Comparison of ENCODE assay signal across 6 cellular contexts in genomic region chr1:1374068-1374860, GRCh38. TPM values are rescaled to one million over a fixed set of nuclear protein-coding genes. Genes with fewer than 3 reads are reported as not detected.
DNase-seq lines count a peak whose midpoint lies in the region; ATAC-seq lines count a peak whose summit lies in the region.

No MANE protein-coding gene starts in this region.

- H3K23ac ChIP-seq in mesendoderm (ENCODE audit: low read length), result peak overlapping the region; percentile 48

- DNase-seq in NCI-H345 (lab: John Stamatoyannopoulos, UW) (peak; percentile 28), NCI-H345 treated with DMSO at 0.1 percent for 48 hours (lab: John Stamatoyannopoulos, UW; ENCODE audit: unreplicated experiment) (no peak), mesendoderm (no peak), inferior parietal cortex (ENCODE audit: extremely low spot score) (no peak)

- peak overlapping the region; percentile 94 for H3K4me3 ChIP-seq in mesendoderm (ENCODE audit: low read length)

- peak overlapping the region; percentile 92 for H4K8ac ChIP-seq in mesendoderm (ENCODE audit: low read depth, low read length)

- peak overlapping the region; percentile 92 for H3K4me3 Mint-ChIP-seq in activated T-helper 17 cell treated with anti-CD3 and anti-CD28 coated beads, Interleukin-2, amount 50 U/mL, for 72 hours

- no CpG with 5 or more reads among the region's 56 CpGs for WGBS in mesendoderm (ENCODE audit: extremely low coverage, insufficient coverage, low lambda C conversion rate)

- H4K5ac ChIP-seq in mesendoderm (ENCODE audit: low read length), result no peak overlapping the region

- H2BK120ac ChIP-seq in mesendoderm (ENCODE audit: low read depth, low read length), result no peak overlapping the region

- no peak overlapping the region for H2BK15ac ChIP-seq in mesendoderm (replicated peaks; ENCODE audit: low read depth)

- peak overlapping the region; percentile 36 for H3K4ac ChIP-seq in mesendoderm (ENCODE audit: low read depth, low read length)

- H3K4me1 ChIP-seq in mesendoderm (ENCODE audit: control insufficient read depth, low read depth, low read length), result no peaks in the 10 kb centered on the region

- H3K27me3 Mint-ChIP-seq in activated T-helper 17 cell treated with anti-CD3 and anti-CD28 coated beads, Interleukin-2, amount 50 U/mL, for 72 hours, result no peaks in the 10 kb centered on the region

- H3K27ac Mint-ChIP-seq in activated T-helper 17 cell treated with anti-CD3 and anti-CD28 coated beads, Interleukin-2, amount 50 U/mL, for 72 hours, result peak overlapping the region; percentile 46

- H2AK5ac ChIP-seq in mesendoderm (ENCODE audit: low read length), result no peak overlapping the region

- H3K4me2 ChIP-seq in mesendoderm (ENCODE audit: low read length), result peak overlapping the region; percentile 83

- H3K4me1 Mint-ChIP-seq in activated T-helper 17 cell treated with anti-CD3 and anti-CD28 coated beads, Interleukin-2, amount 50 U/mL, for 72 hours, result no peaks in the 10 kb centered on the region

- H3K9ac ChIP-seq in mesendoderm (ENCODE audit: low read length), result peak overlapping the region; percentile 95

- H3K18ac ChIP-seq in mesendoderm (ENCODE audit: low read length), result no peak overlapping the region

- H3K56ac ChIP-seq in mesendoderm (ENCODE audit: low read length), result peak overlapping the region; percentile 95

- peaks cover 10% of the 10 kb centered on the region for H3K79me2 ChIP-seq in mesendoderm (ENCODE audit: control insufficient read depth, insufficient read depth, low read length)

- H3K9me3 Mint-ChIP-seq in activated T-helper 17 cell treated with anti-CD3 and anti-CD28 coated beads, Interleukin-2, amount 50 U/mL, for 72 hours, result no peaks in the 10 kb centered on the region

- peaks cover 7% of the 10 kb centered on the region for H3K79me1 ChIP-seq in mesendoderm (ENCODE audit: low read length)

- H3K27ac ChIP-seq in mesendoderm (ENCODE audit: low read depth, low read length), result peak overlapping the region; percentile 82

- no peaks in the 10 kb centered on the region for H3K36me3 ChIP-seq in mesendoderm (ENCODE audit: control insufficient read depth, insufficient read depth, low read length)

- ATAC-seq in activated T-helper 17 cell treated with anti-CD3 and anti-CD28 coated beads, Interleukin-2, amount 50 U/mL, for 72 hours (replicated peaks), result no peak
- ATAC-seq in GM19463 (IDR thresholded peaks at IDR 0.05; ENCODE audit: unreplicated experiment), result no peak

- no peaks in the 10 kb centered on the region for H3K27me3 ChIP-seq in mesendoderm (ENCODE audit: insufficient read depth, low read length, poor library complexity)

- peaks cover 26% of the 10 kb centered on the region for H3K36me3 Mint-ChIP-seq in activated T-helper 17 cell treated with anti-CD3 and anti-CD28 coated beads, Interleukin-2, amount 50 U/mL, for 72 hours (ENCODE audit: low read depth)

- H2BK5ac ChIP-seq in mesendoderm (ENCODE audit: low read length), result no peak overlapping the region

RNA-seq across cellular contexts. Expression of gene AURKAIP1, which starts 0.7 kb away (rescaled TPM):
- total RNA-seq in activated T-helper 17 cell treated with anti-CD3 and anti-CD28 coated beads, Interleukin-2, amount 50 U/mL, for 72 hours, result 100 to 1,000 TPM in 1 of 2 donors, 10 to 100 TPM in 1; 93.3 to 163 TPM
- polyA plus RNA-seq in mesendoderm (2013, experiment 1 of 2), result 119 TPM
- polyA plus RNA-seq in mesendoderm (2013, experiment 2 of 2), result 120 TPM

RNA-seq across cellular contexts. Expression of gene MXRA8, which starts 15.9 kb away (rescaled TPM):
- under 1 TPM in 1 of 2 donors, not detected in 1; 0.56 TPM for total RNA-seq in activated T-helper 17 cell treated with anti-CD3 and anti-CD28 coated beads, Interleukin-2, amount 50 U/mL, for 72 hours
- polyA plus RNA-seq in mesendoderm (2013, experiment 1 of 2), result 5.1 TPM
- polyA plus RNA-seq in mesendoderm (2013, experiment 2 of 2), result 4.6 TPM

RNA-seq across cellular contexts. Expression of gene CCNL2, which starts 24.9 kb away (rescaled TPM):
- total RNA-seq in activated T-helper 17 cell treated with anti-CD3 and anti-CD28 coated beads, Interleukin-2, amount 50 U/mL, for 72 hours, result 100 to 1,000 TPM; 103 to 107 TPM
- 65.2 TPM for polyA plus RNA-seq in mesendoderm (2013, experiment 1 of 2)
- polyA plus RNA-seq in mesendoderm (2013, experiment 2 of 2), result 61.8 TPM

RNA-seq across cellular contexts. Expression of gene DVL1, which starts 25.0 kb away (rescaled TPM):
- 10 to 100 TPM; 46.2 to 48.0 TPM for total RNA-seq in activated T-helper 17 cell treated with anti-CD3 and anti-CD28 coated beads, Interleukin-2, amount 50 U/mL, for 72 hours
- 25.1 TPM for polyA plus RNA-seq in mesendoderm (2013, experiment 1 of 2)
- 25.4 TPM for polyA plus RNA-seq in mesendoderm (2013, experiment 2 of 2)

RNA-seq across cellular contexts. Expression of gene MRPL20, which starts 32.8 kb away (rescaled TPM):
- 100 to 1,000 TPM in 1 of 2 donors, 10 to 100 TPM in 1; 57.7 to 147 TPM for total RNA-seq in activated T-helper 17 cell treated with anti-CD3 and anti-CD28 coated beads, Interleukin-2, amount 50 U/mL, for 72 hours
- polyA plus RNA-seq in mesendoderm (2013, experiment 1 of 2), result 287 TPM
- polyA plus RNA-seq in mesendoderm (2013, experiment 2 of 2), result 288 TPM
